ENCODE assay signal across 22 cellular contexts in the genomic region with DNA sequence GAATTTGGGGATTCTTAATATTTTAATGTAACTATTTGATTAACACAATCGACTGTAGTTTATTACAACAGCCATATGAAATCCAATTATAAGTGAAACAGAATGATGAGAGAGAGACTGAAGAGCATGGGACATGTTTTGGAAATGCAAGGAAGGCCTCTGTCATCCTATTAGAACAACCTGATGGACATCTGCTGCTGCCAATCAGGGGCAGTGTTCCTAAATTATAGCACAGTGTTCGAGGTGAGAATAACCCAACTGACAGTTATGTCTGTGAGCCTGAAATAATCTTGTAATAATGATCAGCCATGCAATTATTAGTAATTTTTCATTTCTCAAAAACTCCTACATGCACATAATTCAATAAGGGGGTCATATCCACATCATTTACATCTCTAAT.
A peak's percentile ranks its signal among the peaks of the same experiment; 100 is the strongest.
DNase-seq lines count a peak whose midpoint lies in the region; ATAC-seq and TF ChIP-seq lines count a peak whose summit lies in the region.
"Had no signal": no experiment of that assay in that cellular context is flagged by ENCODE, and none has a peak within 500 bp of the region (broad histone marks: within the 10 kb centered on the region; RNA-seq: fewer than 3 reads in every experiment).

No MANE protein-coding gene starts in this region.

- CTCF ChIA-PET in PC-9 (lab: Charles Lee) = no interaction called here
- CTCF ChIA-PET in RWPE1 (lab: Yijun Ruan, JAX) = no interaction called here

- POLR2A ChIA-PET in PC-9 (lab: Charles Lee; ENCODE audit: unreplicated experiment) (no interaction called here), RWPE1 (lab: Yijun Ruan, JAX; ENCODE audit: low non-redundant PET) (no interaction called here)

- BruUV-seq in PC-9 (replicated peaks; lab: Mats Ljungman, UMichigan) = no TSS peak

- H3K4me2 ChIP-seq in PC-9 = no peak overlapping the region
- H3K4me2 ChIP-seq: A549; BLaER1 treated with 17β-estradiol and CSF1 and Interleukin-3, amounts not matched to agents 10 nM and 100 nM; GM23338 had no signal

- no peaks in the 10 kb centered on the region for H3K36me3 ChIP-seq in PC-9 (ENCODE audit: low read depth)
- H3K36me3 ChIP-seq: BE2C; BLaER1 treated with 17β-estradiol and CSF1 and Interleukin-3, amounts not matched to agents 10 nM and 100 nM had no signal

- peak; percentile 33 for DNase-seq in LHCN-M2 (ENCODE audit: low read depth)
- DNase-seq in PC-9 = no peak
- DNase-seq in myocyte (ENCODE audit: low read depth) = peak; percentile 87
- no peak for DNase-seq in RWPE1 (ENCODE audit: low spot score)
- no peak for DNase-seq in COLO668 (lab: John Stamatoyannopoulos, UW; ENCODE audit: unreplicated experiment)
- DNase-seq: 8988T; ACHN; AML-193; BE2C; Calu3; CD4-positive, alpha-beta T cell; CD8-positive, alpha-beta memory T cell; COR-L47; DMS153; DND-41; H9; HFFc6 had no signal

- no peaks in the 10 kb centered on the region for H3K27me3 ChIP-seq in PC-9 (ENCODE audit: insufficient read depth, low read depth)
- H3K27me3 ChIP-seq: BE2C; BLaER1 treated with 17β-estradiol and CSF1 and Interleukin-3, amounts not matched to agents 10 nM and 100 nM had no signal

- peaks cover 4% of the 10 kb centered on the region; the same call in 1 of the 2 replicates for H3K9me2 ChIP-seq in PC-9 (ENCODE audit: insufficient read depth)

- no peaks in the 10 kb centered on the region for H3K4me1 ChIP-seq in PC-9 (replicated peaks; ENCODE audit: insufficient read depth)
- H3K4me1 ChIP-seq: A549; BE2C; BLaER1 treated with 17β-estradiol and CSF1 and Interleukin-3, amounts not matched to agents 10 nM and 100 nM had no signal

- no peak for ATAC-seq in GM18520 (IDR thresholded peaks at IDR 0.05; ENCODE audit: unreplicated experiment)
- ATAC-seq: A549, GM23338, HCT116 had no signal

- no peaks in the 10 kb centered on the region for H3F3A ChIP-seq in PC-9 (ENCODE audit: insufficient read depth, low read depth)

- H3K9me3 ChIP-seq in PC-9 (ENCODE audit: insufficient read depth, low read depth) = no peaks in the 10 kb centered on the region
- H3K9me3 ChIP-seq: A549; BE2C; BLaER1 treated with 17β-estradiol and CSF1 and Interleukin-3, amounts not matched to agents 10 nM and 100 nM had no signal

- H3K27ac ChIP-seq in PC-9 (no peak overlapping the region), RWPE1 (no peak overlapping the region)
- H3K27ac ChIP-seq: A549; BLaER1 treated with 17β-estradiol and CSF1 and Interleukin-3, amounts not matched to agents 10 nM and 100 nM had no signal

- TF ChIP-seq CTCF in PC-9 (conservative IDR thresholded peaks at IDR 0.05) (no peak), RWPE1 (conservative IDR thresholded peaks at IDR 0.05; ENCODE audit: low read depth) (no peak)

- no peak overlapping the region for H3K4me3 ChIP-seq in PC-9
- H3K4me3 ChIP-seq: A549; BLaER1 treated with 17β-estradiol and CSF1 and Interleukin-3, amounts not matched to agents 10 nM and 100 nM; GM23338 had no signal

- no peaks in the 10 kb centered on the region for H4K20me1 ChIP-seq in PC-9 (ENCODE audit: insufficient read depth)
- H4K20me1 ChIP-seq: BLaER1 treated with 17β-estradiol and CSF1 and Interleukin-3, amounts not matched to agents 10 nM and 100 nM had no signal

- H3K79me2 ChIP-seq in PC-9 (ENCODE audit: low read depth) = no peaks in the 10 kb centered on the region

- peak overlapping the region; percentile 10; the same call in 1 of the 2 replicates for H2AFZ ChIP-seq in PC-9
- H2AFZ ChIP-seq: GM23338 had no signal

- intact Hi-C loops in PC-9 (cut with micrococcal nuclease; ENCODE audit: unreplicated experiment) = no loop called here

Comparison
In these comparisons a context has a peak if more than half of its experiments do, and no peak if none do; other contexts are left out.
1. DNase-seq: peak in LHCN-M2 (single experiment) and myocyte (single experiment); none in PC-9 (0 of 2), RWPE1 (single experiment) and COLO668 (single experiment).